8 cellular contexts compared by ENCODE assay signal in genomic region chr10:86711957-86712708, GRCh38. TPM values are rescaled to one million over a fixed set of nuclear protein-coding genes. Genes with fewer than 3 reads are reported as not detected.
DNase-seq lines count a peak whose midpoint lies in the region; ATAC-seq, FAIRE-seq and TF ChIP-seq lines count a peak whose summit lies in the region.

No MANE protein-coding gene starts in this region.

- peak overlapping the region; percentile 85 to 90; a peak in 3 of 4 replicates for H3K9ac ChIP-seq in K562 (ENCODE audit: insufficient read depth in 1 of 2, low read depth in 2 of 2, low read length in 2 of 2)

- intact Hi-C loops in CD14-positive monocyte (cut with micrococcal nuclease) (loop anchor here (5.0 to 10.0 kb wide), 2 partner anchors 185 to 193 kb away; no protein-coding TSS in a partner anchor), K562 (cut with micrococcal nuclease) (loop anchor here (1.0 to 2.0 kb wide), 2 partner anchors 41 to 187 kb away; no protein-coding TSS in a partner anchor)

- peaks cover 0 to 27% of the 10 kb centered on the region in 2 experiments; a peak in 3 of 5 replicates for H3K4me1 ChIP-seq in K562 (replicated peaks in 1 of 2; ENCODE audit: control insufficient read depth in 2 of 2, insufficient read depth in 2 of 2, low read length in 2 of 2)

- DNase-seq in CD14-positive monocyte (ENCODE audit: low spot score) (peak; percentile 28), NCI-H345 (lab: John Stamatoyannopoulos, UW) (peak; percentile 39), K562 (ENCODE audit: extremely low read depth in 1 of 4, low spot score in 3 of 4) (peak in 2 of 4 experiments; percentile 34 to 44), inferior parietal cortex (ENCODE audit: extremely low spot score) (peak; percentile 49), T-helper 9 cell (no peak)
- peak; percentile 62 for DNase-seq in stimulated activated CD8-positive, alpha-beta memory T cell treated with anti-CD3 and anti-CD28 coated beads, Interleukin-4, amount 100 ng/mL, for 48 hours

- H3K36me3 Mint-ChIP-seq in CD14-positive monocyte = no peaks in the 10 kb centered on the region

- H3K4me1 Mint-ChIP-seq in CD14-positive monocyte = peaks cover 11% of the 10 kb centered on the region

- H3K9me3 ChIP-seq in K562 (replicated peaks; ENCODE audit: control insufficient read depth, insufficient read depth, low read depth, low read length) = no peaks in the 10 kb centered on the region

- ATAC-seq in GM18511 (IDR thresholded peaks at IDR 0.05; ENCODE audit: unreplicated experiment) (peak; percentile 31), HG02885 (IDR thresholded peaks at IDR 0.05; ENCODE audit: poor library complexity, unreplicated experiment) (peak; percentile 20), K562 (0 out of 3 replicates have a peak, but pooled peaks have one; percentile 4)

- peak overlapping the region in 3 of 7 donors; percentile 8 to 81 (median 40) for H3K27ac Mint-ChIP-seq in CD14-positive monocyte

- H3K36me3 ChIP-seq in K562 (ENCODE audit: control insufficient read depth, insufficient read depth, low read length) = no peaks in the 10 kb centered on the region

- TF ChIP-seq EP300 in K562 (IDR thresholded peaks at IDR 0.05; ENCODE audit: low read length) = no peak

- no peaks in the 10 kb centered on the region for H4K20me1 ChIP-seq in K562 (replicated peaks; ENCODE audit: control insufficient read depth, insufficient read depth, low read length)

- BruUV-seq in K562 (replicated peaks; lab: Mats Ljungman, UMichigan) = TSS peak; percentile 90

- peaks cover 9 to 18% (median 16%) of the 10 kb centered on the region in 3 donors for H3K27me3 Mint-ChIP-seq in CD14-positive monocyte (ENCODE audit: low read depth in 3 of 3)

- H2AFZ ChIP-seq in K562 (ENCODE audit: low read depth, low read length) = peak overlapping the region; percentile 83

- H3K4me3 ChIP-seq in K562 = peak overlapping the region; percentile 60

- H3K4me2 ChIP-seq in K562 (ENCODE audit: insufficient read depth, low read length) = peak overlapping the region; percentile 71

- peak overlapping the region; percentile 90; the same call in 2 of the 3 replicates for H3K27ac ChIP-seq in K562 (ENCODE audit: extremely low read depth, low read depth, low read length)

- no peaks in the 10 kb centered on the region for H3K27me3 ChIP-seq in K562 (ENCODE audit: control insufficient read depth in 2 of 2, insufficient read depth in 2 of 2, low read length in 2 of 2)

- peaks cover 0 to 5% (median 0%) of the 10 kb centered on the region in 7 donors for H3K9me3 Mint-ChIP-seq in CD14-positive monocyte

- CTCF ChIA-PET in K562 (lab: Yijun Ruan, JAX; ENCODE audit: low intra/inter-chr PET ratio) = interaction anchor here (0.7 to 2.9 kb wide), 2 partner anchors 13 to 187 kb away, joined by 3 to 20 read pairs; no protein-coding TSS in a partner anchor

- no peak for TF ChIP-seq RAD21 in K562 (CRISPR knock-in tag; conservative IDR thresholded peaks at IDR 0.05 in 1 of 2, IDR thresholded peaks at IDR 0.05 in 1 of 2)

- H3K79me2 ChIP-seq in K562 (ENCODE audit: control insufficient read depth, insufficient read depth, low read length) = no peaks in the 10 kb centered on the region

- no peak for TF ChIP-seq POLR2A in K562 (conservative IDR thresholded peaks at IDR 0.05)

- H3K9me1 ChIP-seq in K562 (ENCODE audit: control insufficient read depth, insufficient read depth, low read length) = no peaks in the 10 kb centered on the region

- POLR2A ChIA-PET in K562 (lab: Yijun Ruan, JAX) = interaction anchor here (0.6 to 1.9 kb wide), 6 partner anchors 21 to 353 kb away, joined by 3 to 5 read pairs (median 3); no protein-coding TSS in a partner anchor

- peak overlapping the region; percentile 81 to 90 for H3K4me3 Mint-ChIP-seq in CD14-positive monocyte

- no peak for TF ChIP-seq CTCF in CD14-positive monocyte (IDR thresholded peaks at IDR 0.05)
- TF ChIP-seq CTCF in K562 (IDR thresholded peaks at IDR 0.05 in 2 of 3, conservative IDR thresholded peaks at IDR 0.05 in 1 of 3; ENCODE audit: insufficient read depth in 2 of 3, low read depth in 1 of 3, low read length in 3 of 3) = no peak

- 33% methylated on average over 21 of the region's 32 CpGs for WGBS in K562 (ENCODE audit: insufficient coverage, low coverage, missing lambda C conversion rate)

- peak; percentile 15 for FAIRE-seq in K562 (lab: Jason Lieb, UNC)

- in situ Hi-C loops in K562 (cut with MboI) = no loop called here

TF ChIP-seq in K562, 482 proteins besides CTCF, POLR2A, EP300 and RAD21 (continues in another document):
- TF ChIP-seq XRCC4 (IDR thresholded peaks at IDR 0.05; ENCODE audit: extremely low read depth, insufficient read depth, insufficient read length) = no peak
- no peak for TF ChIP-seq RUNX1 (IDR thresholded peaks at IDR 0.05; ENCODE audit: low read depth)
- TF ChIP-seq SRSF7 (optimal IDR thresholded peaks at IDR 0.05; ENCODE audit: low read depth, low read length) = no peak
- no peak for TF ChIP-seq GTF2F1 (IDR thresholded peaks at IDR 0.05; ENCODE audit: low read depth, low read length)
- no peak for TF ChIP-seq CREB3L1 (IDR thresholded peaks at IDR 0.05; ENCODE audit: borderline replicate concordance, low read depth)

RNA-seq across cellular contexts. Expression of gene LDB3, which starts 43.8 kb away (rescaled TPM):
- polyA plus RNA-seq in CD14-positive monocyte = not detected
- not detected in 2 replicates for total RNA-seq in K562 (2011; cell fraction: chromatin; rRNA removed; ENCODE audit: low replicate concordance)
- not detected in 2 replicates for total RNA-seq in K562 (2011; cell fraction: nucleolus; rRNA removed)
- not detected in 2 replicates for total RNA-seq in K562 (2011; cell fraction: nucleoplasm; rRNA removed)
- total RNA-seq in K562 (2014; rRNA removed) = not detected in 2 replicates
- total RNA-seq in K562 (2014; rRNA removed; fragmentation: Illumina TruSeq; extraction: Trizol) = not detected in 2 replicates
- total RNA-seq in K562 (2015; rRNA removed; fragmentation: Illumina TruSeq; extraction: Trizol) = not detected in 2 replicates
- not detected in 2 replicates for total RNA-seq in K562 (2021)
- not detected in 2 replicates for polyA plus RNA-seq in K562 (2011; rRNA removed)
- polyA plus RNA-seq in K562 (2011; cell fraction: cytosol; rRNA removed) = 0.03 TPM in 1 of 2 replicates, not detected in the other
- not detected in 2 replicates for polyA plus RNA-seq in K562 (2011; cell fraction: nucleus; rRNA removed)
- polyA plus RNA-seq in K562 (2012) = 0.06 and 0.12 TPM in 2 replicates
- polyA plus RNA-seq in K562 (2014; fragmentation: Illumina TruSeq; extraction: Trizol) = not detected in 2 replicates
- not detected for polyA plus RNA-seq in K562 (2014; fragmentation: Nextera tagmentation; extraction: Ambion mirVana)
- 0.03 TPM in 1 of 2 replicates, not detected in the other for polyA plus RNA-seq in K562 (2014; rRNA removed)
- polyA minus RNA-seq in K562 (2011; rRNA and poly(A)+ RNA removed) = not detected in 2 replicates
- not detected in 2 replicates for polyA minus RNA-seq in K562 (2011; cell fraction: cytosol; rRNA and poly(A)+ RNA removed)
- polyA minus RNA-seq in K562 (2011; cell fraction: nucleus; rRNA and poly(A)+ RNA removed) = not detected in 2 replicates

RNA-seq across cellular contexts. Expression of gene BMPR1A, which starts 44.3 kb away (rescaled TPM):
- under 1 TPM; 0.25 to 0.61 TPM for polyA plus RNA-seq in CD14-positive monocyte
- 13.1 and 30.9 TPM in 2 replicates for total RNA-seq in K562 (2011; cell fraction: chromatin; rRNA removed; ENCODE audit: low replicate concordance)
- total RNA-seq in K562 (2011; cell fraction: nucleolus; rRNA removed) = 5.5 and 9.3 TPM in 2 replicates
- 16.1 and 21.3 TPM in 2 replicates for total RNA-seq in K562 (2011; cell fraction: nucleoplasm; rRNA removed)
- total RNA-seq in K562 (2014; rRNA removed) = 6.8 and 7.0 TPM in 2 replicates
- total RNA-seq in K562 (2014; rRNA removed; fragmentation: Illumina TruSeq; extraction: Trizol) = 15.3 and 20.0 TPM in 2 replicates
- total RNA-seq in K562 (2015; rRNA removed; fragmentation: Illumina TruSeq; extraction: Trizol) = 16.7 and 17.5 TPM in 2 replicates
- total RNA-seq in K562 (2021) = 14.2 and 15.6 TPM in 2 replicates
- polyA plus RNA-seq in K562 (2011; rRNA removed) = 8.6 and 9.7 TPM in 2 replicates
- polyA plus RNA-seq in K562 (2011; cell fraction: cytosol; rRNA removed) = 2.1 and 4.3 TPM in 2 replicates
- polyA plus RNA-seq in K562 (2011; cell fraction: nucleus; rRNA removed) = 3.5 and 5.3 TPM in 2 replicates
- polyA plus RNA-seq in K562 (2012) = 7.6 and 7.8 TPM in 2 replicates
- 8.9 and 9.1 TPM in 2 replicates for polyA plus RNA-seq in K562 (2014; fragmentation: Illumina TruSeq; extraction: Trizol)
- polyA plus RNA-seq in K562 (2014; fragmentation: Nextera tagmentation; extraction: Ambion mirVana) = 1 to 10 TPM; 1.6 to 1.9 TPM
- polyA plus RNA-seq in K562 (2014; rRNA removed) = 5.8 and 7.4 TPM in 2 replicates
- polyA minus RNA-seq in K562 (2011; rRNA and poly(A)+ RNA removed) = 34.1 and 45.2 TPM in 2 replicates
- 7.3 and 9.7 TPM in 2 replicates for polyA minus RNA-seq in K562 (2011; cell fraction: cytosol; rRNA and poly(A)+ RNA removed)
- 3.6 and 10.4 TPM in 2 replicates for polyA minus RNA-seq in K562 (2011; cell fraction: nucleus; rRNA and poly(A)+ RNA removed)

RNA-seq across cellular contexts. Expression of gene OPN4, which starts 57.8 kb away (rescaled TPM):
- not detected for polyA plus RNA-seq in CD14-positive monocyte
- total RNA-seq in K562 (2011; cell fraction: chromatin; rRNA removed; ENCODE audit: low replicate concordance) = not detected in 2 replicates
- not detected in 2 replicates for total RNA-seq in K562 (2011; cell fraction: nucleolus; rRNA removed)
- total RNA-seq in K562 (2011; cell fraction: nucleoplasm; rRNA removed) = not detected in 2 replicates
- total RNA-seq in K562 (2014; rRNA removed) = not detected in 2 replicates
- not detected in 2 replicates for total RNA-seq in K562 (2014; rRNA removed; fragmentation: Illumina TruSeq; extraction: Trizol)
- total RNA-seq in K562 (2015; rRNA removed; fragmentation: Illumina TruSeq; extraction: Trizol) = not detected in 2 replicates
- not detected in 2 replicates for total RNA-seq in K562 (2021)
- not detected in 2 replicates for polyA plus RNA-seq in K562 (2011; rRNA removed)
- not detected in 2 replicates for polyA plus RNA-seq in K562 (2011; cell fraction: cytosol; rRNA removed)
- polyA plus RNA-seq in K562 (2011; cell fraction: nucleus; rRNA removed) = not detected in 2 replicates
- polyA plus RNA-seq in K562 (2012) = not detected in 2 replicates
- polyA plus RNA-seq in K562 (2014; fragmentation: Illumina TruSeq; extraction: Trizol) = not detected in 2 replicates
- not detected for polyA plus RNA-seq in K562 (2014; fragmentation: Nextera tagmentation; extraction: Ambion mirVana)
- polyA plus RNA-seq in K562 (2014; rRNA removed) = not detected in 2 replicates
- polyA minus RNA-seq in K562 (2011; rRNA and poly(A)+ RNA removed) = not detected in 2 replicates
- not detected in 2 replicates for polyA minus RNA-seq in K562 (2011; cell fraction: cytosol; rRNA and poly(A)+ RNA removed)
- polyA minus RNA-seq in K562 (2011; cell fraction: nucleus; rRNA and poly(A)+ RNA removed) = not detected in 2 replicates
